Comparison of ENCODE assay signal across 14 cellular contexts in genomic region chr1:184487561-184488200, GRCh38.
DNase-seq lines count a peak whose midpoint lies in the region; ATAC-seq and TF ChIP-seq lines count a peak whose summit lies in the region.
"Had no signal": no experiment of that assay in that cellular context is flagged by ENCODE, and none has a peak within 500 bp of the region (broad histone marks: within the 10 kb centered on the region; RNA-seq: fewer than 3 reads in every experiment).

No MANE protein-coding gene starts in this region.

- H2BK120ac ChIP-seq in mesenchymal stem cell (ENCODE audit: low read depth, low read length): no peak overlapping the region

- H3K4me2 ChIP-seq in mesenchymal stem cell (ENCODE audit: low read length, poor library complexity, severe bottlenecking): no peak overlapping the region

- no peak for DNase-seq in left ventricle myocardium inferior
- no peak for DNase-seq in Right ventricle myocardium superior
- DNase-seq in cerebellum (ENCODE audit: low spot score): peak; percentile 46
- DNase-seq in mesenchymal stem cell: peak; percentile 70
- no peak for DNase-seq in vagina (ENCODE audit: extremely low spot score in 2 of 2)
- DNase-seq in MV-4-11 (lab: John Stamatoyannopoulos, UW): no peak
- DNase-seq in SKM-1 treated with dmso at 0.1 percent for 144 hours (lab: John Stamatoyannopoulos, UW; ENCODE audit: unreplicated experiment): no peak
- DNase-seq in NCI-H2196 (lab: John Stamatoyannopoulos, UW; ENCODE audit: unreplicated experiment): no peak
- DNase-seq: MG63, NCI-H1105, NCI-H1930, NCI-H2171, NCI-H510A treated with DMSO at 0.1 percent for 48 hours had no signal

- no peak overlapping the region for H3K14ac ChIP-seq in mesenchymal stem cell (ENCODE audit: low read length in 2 of 2)

- H3K4me3 ChIP-seq in left ventricle myocardium inferior: no peak overlapping the region
- H3K4me3 ChIP-seq in mesenchymal stem cell (ENCODE audit: insufficient read depth in 1 of 2, low read depth in 1 of 2, low read length in 2 of 2): no peak overlapping the region
- H3K4me3 ChIP-seq in vagina: no peak overlapping the region
- H3K4me3 ChIP-seq: BLaER1 treated with 17β-estradiol and CSF1 and Interleukin-3, amounts not matched to agents 10 nM and 100 nM; MG63 had no signal

- H3K4me1 ChIP-seq in left ventricle myocardium inferior (peaks cover 98% of the 10 kb centered on the region), mesenchymal stem cell (ENCODE audit: control insufficient read depth, insufficient read depth, low read depth, low read length) (peaks cover 7% of the 10 kb centered on the region), vagina (peaks cover 81% of the 10 kb centered on the region)

- peak overlapping the region; percentile 84 for H3K27ac ChIP-seq in left ventricle myocardium inferior (replicated peaks)
- H3K27ac ChIP-seq in mesenchymal stem cell (ENCODE audit: low read length, poor library complexity, severe bottlenecking): no peak overlapping the region
- H3K27ac ChIP-seq in vagina: peak overlapping the region; percentile 86
- H3K27ac ChIP-seq: BLaER1 treated with 17β-estradiol and CSF1 and Interleukin-3, amounts not matched to agents 10 nM and 100 nM had no signal

- no peaks in the 10 kb centered on the region for H3K27me3 ChIP-seq in left ventricle myocardium inferior (ENCODE audit: low read depth)
- no peaks in the 10 kb centered on the region for H3K27me3 ChIP-seq in mesenchymal stem cell (ENCODE audit: control insufficient read depth in 1 of 2, insufficient read depth in 1 of 2, low read length in 2 of 2)
- no peaks in the 10 kb centered on the region for H3K27me3 ChIP-seq in vagina
- H3K27me3 ChIP-seq: BLaER1 treated with 17β-estradiol and CSF1 and Interleukin-3, amounts not matched to agents 10 nM and 100 nM; MG63 had no signal

- H2AFZ ChIP-seq in mesenchymal stem cell (ENCODE audit: low read depth, low read length): no peak overlapping the region

- no peaks in the 10 kb centered on the region for H3K9me3 ChIP-seq in left ventricle myocardium inferior (replicated peaks)
- H3K9me3 ChIP-seq in mesenchymal stem cell (ENCODE audit: control insufficient read depth, low read length): no peaks in the 10 kb centered on the region
- H3K9me3 ChIP-seq in vagina: no peaks in the 10 kb centered on the region
- H3K9me3 ChIP-seq: BLaER1 treated with 17β-estradiol and CSF1 and Interleukin-3, amounts not matched to agents 10 nM and 100 nM; MG63 had no signal

- no peak overlapping the region for H3K23ac ChIP-seq in mesenchymal stem cell (ENCODE audit: low read length in 2 of 2)

- no peak overlapping the region for H3K4ac ChIP-seq in mesenchymal stem cell (ENCODE audit: low read depth in 1 of 2, low read length in 2 of 2)

- no peak overlapping the region for H4K8ac ChIP-seq in mesenchymal stem cell (ENCODE audit: low read length)

- ATAC-seq in Right ventricle myocardium superior (ENCODE audit: poor library complexity): no peak

- intact Hi-C loops in left ventricle myocardium inferior (cut with micrococcal nuclease) (no loop called here), Right ventricle myocardium superior (cut with DNase I) (no loop called here), vagina (cut with DNase I) (no loop called here)

- H3K79me1 ChIP-seq in mesenchymal stem cell (replicated peaks; ENCODE audit: low read length, poor library complexity, severe bottlenecking): peaks cover 7% of the 10 kb centered on the region

- 78% methylated on average over 2 of the region's 5 CpGs for WGBS in mesenchymal stem cell

- H2BK5ac ChIP-seq in mesenchymal stem cell (ENCODE audit: low read depth, low read length, poor library complexity, severe bottlenecking): no peak overlapping the region

- no peak for TF ChIP-seq CTCF in left ventricle myocardium inferior (IDR thresholded peaks at IDR 0.05; ENCODE audit: borderline replicate concordance)
- TF ChIP-seq CTCF in vagina (IDR thresholded peaks at IDR 0.05): no peak

- H2AK5ac ChIP-seq in mesenchymal stem cell (ENCODE audit: low read length, severe bottlenecking): no peak overlapping the region

- peak overlapping the region; percentile 18 for H3K9ac ChIP-seq in mesenchymal stem cell (ENCODE audit: low read length)
- H3K9ac ChIP-seq: BLaER1 treated with 17β-estradiol and CSF1 and Interleukin-3, amounts not matched to agents 10 nM and 100 nM had no signal

- H3K18ac ChIP-seq in mesenchymal stem cell (ENCODE audit: low read depth in 1 of 2, low read length in 2 of 2): peak overlapping the region in 1 of 2 experiments; percentile 24

- H2BK15ac ChIP-seq in mesenchymal stem cell (ENCODE audit: low read depth, poor library complexity, severe bottlenecking): no peak overlapping the region

- H4K91ac ChIP-seq in mesenchymal stem cell (ENCODE audit: low read length): no peak overlapping the region

- TF ChIP-seq POLR2A in vagina (IDR thresholded peaks at IDR 0.05): no peak

- H3K36me3 ChIP-seq in left ventricle myocardium inferior: no peaks in the 10 kb centered on the region
- H3K36me3 ChIP-seq in mesenchymal stem cell (ENCODE audit: control insufficient read depth in 1 of 2, insufficient read depth in 2 of 2, low read depth in 1 of 2, low read length in 2 of 2): no peaks in the 10 kb centered on the region
- no peaks in the 10 kb centered on the region for H3K36me3 ChIP-seq in vagina
- H3K36me3 ChIP-seq: MG63 had no signal

- no peak overlapping the region for H2BK12ac ChIP-seq in mesenchymal stem cell (ENCODE audit: low read length in 2 of 2)

Comparison
In these comparisons a context has a peak if more than half of its experiments do, and no peak if none do; other contexts are left out.
1. DNase-seq: peak in cerebellum (single experiment) and mesenchymal stem cell (single experiment); none in left ventricle myocardium inferior (single experiment), Right ventricle myocardium superior (single experiment), vagina (0 of 2), MV-4-11 (single experiment), SKM-1 treated with dmso at 0.1 percent for 144 hours (single experiment) and NCI-H2196 (single experiment).